In genomic region chr1:9996624-9997582, GRCh38 we compare ENCODE assay signal across 9 cellular contexts. TPM values are rescaled to one million over a fixed set of nuclear protein-coding genes. Genes with fewer than 3 reads are reported as not detected.
DNase-seq lines count a peak whose midpoint lies in the region; ATAC-seq and TF ChIP-seq lines count a peak whose summit lies in the region.
"Had no signal": no experiment of that assay in that cellular context is flagged by ENCODE, and none has a peak within 500 bp of the region (broad histone marks: within the 10 kb centered on the region; RNA-seq: fewer than 3 reads in every experiment).

RBP7 (plus strand) TSS chr1:9997228; CDS start chr1:9997259, 31 bp downstream.

- 11 to 26% methylated on average over 18 to 43 of the region's 71 CpGs for WGBS in body of pancreas, 2 donors

- TF ChIP-seq CTCF in body of pancreas (IDR thresholded peaks at IDR 0.05): no peak

- H3K4me1 ChIP-seq in body of pancreas: peaks cover 15% of the 10 kb centered on the region

- TF ChIP-seq POLR2A in body of pancreas (IDR thresholded peaks at IDR 0.05): no peak

- H3K27ac ChIP-seq in body of pancreas: no peak within 1 kb of the TSS

- H3K4me3 ChIP-seq in body of pancreas: peak within 1 kb of the TSS; percentile 4 to 50

- H3K9me3 ChIP-seq in body of pancreas: no peaks in the 10 kb centered on the region

- intact Hi-C loops in body of pancreas (cut with DNase I): no loop called here

- H3K27me3 ChIP-seq in body of pancreas: peaks cover 0 to 12% of the 10 kb centered on the region in 2 donors

- ATAC-seq in body of pancreas (peak; percentile 67), GM21360 (IDR thresholded peaks at IDR 0.05; ENCODE audit: unreplicated experiment) (no peak), GM19397 (IDR thresholded peaks at IDR 0.05; ENCODE audit: unreplicated experiment) (no peak)

- peak; percentile 15 for DNase-seq in EH (ENCODE audit: low read depth)
- DNase-seq in NCI-H2227 (lab: John Stamatoyannopoulos, UW; ENCODE audit: unreplicated experiment): peak; percentile 47
- DNase-seq in body of pancreas: peak; percentile 21 to 41 (median 22)
- peak; percentile 67 for DNase-seq in iPS-NIHi7 (ENCODE audit: extremely low spot score)
- DNase-seq in stimulated activated CD4-positive, alpha-beta T cell treated with anti-CD3 and anti-CD28 coated beads, Interleukin-4, amount 100 ng/mL, for 1 hour: peak; percentile 13
- DNase-seq in putamen (ENCODE audit: low spot score): no peak

- no peaks in the 10 kb centered on the region for H3K36me3 ChIP-seq in body of pancreas (replicated peaks in 1 of 2; ENCODE audit: insufficient read depth in 1 of 2, low read depth in 2 of 2)

RNA-seq across cellular contexts. Expression of gene RBP7, which starts in this region (rescaled TPM):
- 10 to 100 TPM in 1 of 2 donors, 1 to 10 TPM in 1; 7.5 to 46.8 TPM for total RNA-seq in body of pancreas
- total RNA-seq: lung microvascular endothelial cell had no signal
